1 cellular context compared by ENCODE assay signal in the genomic region with DNA sequence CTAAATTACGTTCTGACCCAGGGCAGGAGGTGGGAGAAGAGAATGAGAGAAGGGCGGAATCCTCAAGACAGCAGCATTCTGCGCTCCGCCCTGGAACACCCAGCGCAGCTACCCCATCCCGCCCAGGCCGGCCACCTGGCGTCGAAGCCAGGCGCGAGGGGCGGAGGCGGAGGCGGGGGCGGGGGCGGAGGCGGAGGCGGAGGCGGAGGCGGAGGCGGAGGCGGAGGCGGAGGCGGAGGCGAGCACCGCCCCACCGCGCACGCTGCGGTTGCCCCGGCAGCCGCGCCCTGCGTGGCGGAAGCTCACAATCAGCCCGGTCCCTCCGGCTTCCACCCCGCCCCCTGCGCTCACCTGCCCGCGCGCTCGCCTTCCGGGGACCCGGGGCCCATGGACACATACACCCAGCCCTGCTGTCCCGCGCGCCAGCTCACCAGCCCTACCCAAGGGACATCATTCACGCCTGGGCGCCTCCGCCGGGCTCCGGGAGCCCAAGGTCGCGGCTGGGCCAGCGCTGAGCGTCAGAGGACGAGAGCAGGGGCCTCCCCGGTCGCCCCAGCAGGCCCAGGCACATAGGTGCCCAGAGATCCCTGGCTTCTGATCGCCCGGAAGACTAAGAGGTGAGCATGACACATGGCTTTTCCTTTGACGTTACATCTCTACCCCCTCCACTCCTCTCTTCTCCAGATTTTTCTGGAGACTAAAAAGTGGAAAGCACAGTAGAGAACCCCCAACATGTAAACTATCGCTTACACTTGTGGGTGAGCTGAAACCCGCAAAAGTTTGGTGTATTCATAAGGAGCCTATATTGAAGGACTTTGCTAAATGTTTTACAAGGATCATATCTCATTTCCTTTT.
TF ChIP-seq lines count a peak whose summit lies in the region.

A gene (plus strand): TSS at position 271 of the 855 bp plus-strand sequence. CDS start 3,315 bp downstream, outside the sequence.

TF ChIP-seq in HepG2, 621 proteins besides CTCF, POLR2A, EP300 and RAD21 (continued from another document and continues in another):
- TF ChIP-seq ZNF724P (CRISPR knock-in tag; IDR thresholded peaks at IDR 0.05; ENCODE audit: borderline replicate concordance) (peak; percentile 92; the same call in 1 of the 2 replicates), JDP2 (CRISPR knock-in tag; IDR thresholded peaks at IDR 0.05; ENCODE audit: borderline replicate concordance) (peak; percentile 48; the same call in 1 of the 2 replicates), ZFP62 (CRISPR knock-in tag; IDR thresholded peaks at IDR 0.05) (no peak), HOXD1 (CRISPR knock-in tag; IDR thresholded peaks at IDR 0.05) (no peak; the same call in 1 of the 2 replicates), ISL2 (CRISPR knock-in tag; IDR thresholded peaks at IDR 0.05) (peak; percentile 78), PHF5A (CRISPR knock-in tag; IDR thresholded peaks at IDR 0.05; ENCODE audit: low read depth, unreplicated experiment) (peak; percentile 56), KDM1A (CRISPR knock-in tag; IDR thresholded peaks at IDR 0.05) (no peak), SALL1 (CRISPR knock-in tag; IDR thresholded peaks at IDR 0.05) (peak; percentile 96), IRF2 (CRISPR knock-in tag; IDR thresholded peaks at IDR 0.05) (peak; percentile 77), MZF1 (CRISPR knock-in tag; IDR thresholded peaks at IDR 0.05; ENCODE audit: borderline replicate concordance) (no peak), ZNF790 (CRISPR knock-in tag; IDR thresholded peaks at IDR 0.05; ENCODE audit: borderline replicate concordance) (no peak; the same call in 1 of the 2 replicates), PAX8 (CRISPR knock-in tag; IDR thresholded peaks at IDR 0.05; ENCODE audit: borderline replicate concordance) (peak; percentile 80; the same call in 1 of the 2 replicates), ZNF850 (CRISPR knock-in tag; conservative IDR thresholded peaks at IDR 0.05) (no peak), YEATS2 (CRISPR knock-in tag; IDR thresholded peaks at IDR 0.05; ENCODE audit: borderline replicate concordance) (peak; percentile 88), HES4 (CRISPR knock-in tag; IDR thresholded peaks at IDR 0.05; ENCODE audit: borderline replicate concordance) (peak; percentile 81; the same call in 1 of the 2 replicates), ZNF547 (CRISPR knock-in tag; IDR thresholded peaks at IDR 0.05) (peak; percentile 94), NFKB2 (CRISPR knock-in tag; IDR thresholded peaks at IDR 0.05; ENCODE audit: borderline replicate concordance) (peak; percentile 98), TCF7L2 (IDR thresholded peaks at IDR 0.05; ENCODE audit: low read depth, low read length) (no peak), HOXA7 (CRISPR knock-in tag; IDR thresholded peaks at IDR 0.05) (no peak), CREM (IDR thresholded peaks at IDR 0.05) (no peak), CREM (CRISPR knock-in tag; IDR thresholded peaks at IDR 0.05) (no peak), ZNF644 (CRISPR knock-in tag; IDR thresholded peaks at IDR 0.05; ENCODE audit: low read depth) (no peak; the same call in 1 of the 2 replicates), SOX13 (IDR thresholded peaks at IDR 0.05) (no peak), SOX13 (CRISPR knock-in tag; conservative IDR thresholded peaks at IDR 0.05 in 1 of 2, IDR thresholded peaks at IDR 0.05 in 1 of 2) (no peak), MBD4 (IDR thresholded peaks at IDR 0.05; ENCODE audit: borderline replicate concordance, low read length) (no peak), REXO4 (CRISPR knock-in tag; IDR thresholded peaks at IDR 0.05; ENCODE audit: borderline replicate concordance) (no peak; the same call in 1 of the 2 replicates), FOXO1 (CRISPR knock-in tag; IDR thresholded peaks at IDR 0.05) (peak; percentile 79), CC2D1A (CRISPR knock-in tag; IDR thresholded peaks at IDR 0.05) (no peak), STAG1 (CRISPR knock-in tag; IDR thresholded peaks at IDR 0.05) (no peak), ZNF136 (CRISPR knock-in tag; IDR thresholded peaks at IDR 0.05; ENCODE audit: low read depth) (no peak), ZNF816 (CRISPR knock-in tag; IDR thresholded peaks at IDR 0.05; ENCODE audit: borderline replicate concordance) (peak; percentile 91), ZNF30 (CRISPR knock-in tag; IDR thresholded peaks at IDR 0.05) (0 out of 2 replicates have a peak, but pooled peaks have one; percentile 83), ZNF20 (CRISPR knock-in tag; IDR thresholded peaks at IDR 0.05) (peak; percentile 55; the same call in 1 of the 2 replicates), ZNF207 (IDR thresholded peaks at IDR 0.05; ENCODE audit: borderline replicate concordance) (no peak), SIX1 (CRISPR knock-in tag; IDR thresholded peaks at IDR 0.05; ENCODE audit: borderline replicate concordance) (no peak), ZNF629 (CRISPR knock-in tag; conservative IDR thresholded peaks at IDR 0.05) (peak; percentile 20; the same call in 1 of the 2 replicates), GFI1 (CRISPR knock-in tag; IDR thresholded peaks at IDR 0.05; ENCODE audit: borderline replicate concordance) (no peak), ZNF234 (CRISPR knock-in tag; conservative IDR thresholded peaks at IDR 0.05) (0 out of 2 replicates have a peak, but pooled peaks have one; percentile 20), ZNF44 (CRISPR knock-in tag; IDR thresholded peaks at IDR 0.05) (no peak), ZNF282 (IDR thresholded peaks at IDR 0.05; ENCODE audit: partially characterized antibody) (no peak), ZNF460 (CRISPR knock-in tag; IDR thresholded peaks at IDR 0.05; ENCODE audit: borderline replicate concordance) (no peak), NFRKB (IDR thresholded peaks at IDR 0.05) (no peak), ZNF747 (CRISPR knock-in tag; IDR thresholded peaks at IDR 0.05; ENCODE audit: borderline replicate concordance) (no peak; the same call in 1 of the 2 replicates), ZNF101 (CRISPR knock-in tag; IDR thresholded peaks at IDR 0.05; ENCODE audit: borderline replicate concordance, low read depth) (no peak), ARNTL (CRISPR knock-in tag; IDR thresholded peaks at IDR 0.05) (no peak; the same call in 1 of the 2 replicates), ZSCAN31 (CRISPR knock-in tag; IDR thresholded peaks at IDR 0.05; ENCODE audit: low read depth) (peak; percentile 74; the same call in 1 of the 2 replicates), FOXA1 (IDR thresholded peaks at IDR 0.05) (no peak), FOXA1 (CRISPR knock-in tag; IDR thresholded peaks at IDR 0.05) (no peak), MATR3 (CRISPR knock-in tag; IDR thresholded peaks at IDR 0.05) (no peak)
- TF ChIP-seq, protein P1, sequence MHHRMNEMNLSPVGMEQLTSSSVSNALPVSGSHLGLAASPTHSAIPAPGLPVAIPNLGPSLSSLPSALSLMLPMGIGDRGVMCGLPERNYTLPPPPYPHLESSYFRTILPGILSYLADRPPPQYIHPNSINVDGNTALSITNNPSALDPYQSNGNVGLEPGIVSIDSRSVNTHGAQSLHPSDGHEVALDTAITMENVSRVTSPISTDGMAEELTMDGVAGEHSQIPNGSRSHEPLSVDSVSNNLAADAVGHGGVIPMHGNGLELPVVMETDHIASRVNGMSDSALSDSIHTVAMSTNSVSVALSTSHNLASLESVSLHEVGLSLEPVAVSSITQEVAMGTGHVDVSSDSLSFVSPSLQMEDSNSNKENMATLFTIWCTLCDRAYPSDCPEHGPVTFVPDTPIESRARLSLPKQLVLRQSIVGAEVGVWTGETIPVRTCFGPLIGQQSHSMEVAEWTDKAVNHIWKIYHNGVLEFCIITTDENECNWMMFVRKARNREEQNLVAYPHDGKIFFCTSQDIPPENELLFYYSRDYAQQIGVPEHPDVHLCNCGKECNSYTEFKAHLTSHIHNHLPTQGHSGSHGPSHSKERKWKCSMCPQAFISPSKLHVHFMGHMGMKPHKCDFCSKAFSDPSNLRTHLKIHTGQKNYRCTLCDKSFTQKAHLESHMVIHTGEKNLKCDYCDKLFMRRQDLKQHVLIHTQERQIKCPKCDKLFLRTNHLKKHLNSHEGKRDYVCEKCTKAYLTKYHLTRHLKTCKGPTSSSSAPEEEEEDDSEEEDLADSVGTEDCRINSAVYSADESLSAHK (CRISPR knock-in tag; IDR thresholded peaks at IDR 0.05; ENCODE audit: borderline replicate concordance) = 0 out of 2 replicates have a peak, but pooled peaks have one; percentile 36
- TF ChIP-seq, protein P2, sequence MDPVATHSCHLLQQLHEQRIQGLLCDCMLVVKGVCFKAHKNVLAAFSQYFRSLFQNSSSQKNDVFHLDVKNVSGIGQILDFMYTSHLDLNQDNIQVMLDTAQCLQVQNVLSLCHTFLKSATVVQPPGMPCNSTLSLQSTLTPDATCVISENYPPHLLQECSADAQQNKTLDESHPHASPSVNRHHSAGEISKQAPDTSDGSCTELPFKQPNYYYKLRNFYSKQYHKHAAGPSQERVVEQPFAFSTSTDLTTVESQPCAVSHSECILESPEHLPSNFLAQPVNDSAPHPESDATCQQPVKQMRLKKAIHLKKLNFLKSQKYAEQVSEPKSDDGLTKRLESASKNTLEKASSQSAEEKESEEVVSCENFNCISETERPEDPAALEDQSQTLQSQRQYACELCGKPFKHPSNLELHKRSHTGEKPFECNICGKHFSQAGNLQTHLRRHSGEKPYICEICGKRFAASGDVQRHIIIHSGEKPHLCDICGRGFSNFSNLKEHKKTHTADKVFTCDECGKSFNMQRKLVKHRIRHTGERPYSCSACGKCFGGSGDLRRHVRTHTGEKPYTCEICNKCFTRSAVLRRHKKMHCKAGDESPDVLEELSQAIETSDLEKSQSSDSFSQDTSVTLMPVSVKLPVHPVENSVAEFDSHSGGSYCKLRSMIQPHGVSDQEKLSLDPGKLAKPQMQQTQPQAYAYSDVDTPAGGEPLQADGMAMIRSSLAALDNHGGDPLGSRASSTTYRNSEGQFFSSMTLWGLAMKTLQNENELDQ (CRISPR knock-in tag; IDR thresholded peaks at IDR 0.05; ENCODE audit: borderline replicate concordance) = no peak
- TF ChIP-seq, protein P3, sequence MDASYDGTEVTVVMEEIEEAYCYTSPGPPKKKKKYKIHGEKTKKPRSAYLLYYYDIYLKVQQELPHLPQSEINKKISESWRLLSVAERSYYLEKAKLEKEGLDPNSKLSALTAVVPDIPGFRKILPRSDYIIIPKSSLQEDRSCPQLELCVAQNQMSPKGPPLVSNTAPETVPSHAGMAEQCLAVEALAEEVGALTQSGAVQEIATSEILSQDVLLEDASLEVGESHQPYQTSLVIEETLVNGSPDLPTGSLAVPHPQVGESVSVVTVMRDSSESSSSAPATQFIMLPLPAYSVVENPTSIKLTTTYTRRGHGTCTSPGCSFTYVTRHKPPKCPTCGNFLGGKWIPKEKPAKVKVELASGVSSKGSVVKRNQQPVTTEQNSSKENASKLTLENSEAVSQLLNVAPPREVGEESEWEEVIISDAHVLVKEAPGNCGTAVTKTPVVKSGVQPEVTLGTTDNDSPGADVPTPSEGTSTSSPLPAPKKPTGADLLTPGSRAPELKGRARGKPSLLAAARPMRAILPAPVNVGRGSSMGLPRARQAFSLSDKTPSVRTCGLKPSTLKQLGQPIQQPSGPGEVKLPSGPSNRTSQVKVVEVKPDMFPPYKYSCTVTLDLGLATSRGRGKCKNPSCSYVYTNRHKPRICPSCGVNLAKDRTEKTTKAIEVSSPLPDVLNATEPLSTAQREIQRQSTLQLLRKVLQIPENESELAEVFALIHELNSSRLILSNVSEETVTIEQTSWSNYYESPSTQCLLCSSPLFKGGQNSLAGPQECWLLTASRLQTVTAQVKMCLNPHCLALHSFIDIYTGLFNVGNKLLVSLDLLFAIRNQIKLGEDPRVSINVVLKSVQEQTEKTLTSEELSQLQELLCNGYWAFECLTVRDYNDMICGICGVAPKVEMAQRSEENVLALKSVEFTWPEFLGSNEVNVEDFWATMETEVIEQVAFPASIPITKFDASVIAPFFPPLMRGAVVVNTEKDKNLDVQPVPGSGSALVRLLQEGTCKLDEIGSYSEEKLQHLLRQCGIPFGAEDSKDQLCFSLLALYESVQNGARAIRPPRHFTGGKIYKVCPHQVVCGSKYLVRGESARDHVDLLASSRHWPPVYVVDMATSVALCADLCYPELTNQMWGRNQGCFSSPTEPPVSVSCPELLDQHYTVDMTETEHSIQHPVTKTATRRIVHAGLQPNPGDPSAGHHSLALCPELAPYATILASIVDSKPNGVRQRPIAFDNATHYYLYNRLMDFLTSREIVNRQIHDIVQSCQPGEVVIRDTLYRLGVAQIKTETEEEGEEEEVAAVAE (CRISPR knock-in tag; IDR thresholded peaks at IDR 0.05; ENCODE audit: borderline replicate concordance) = no peak
- TF ChIP-seq, protein P4, sequence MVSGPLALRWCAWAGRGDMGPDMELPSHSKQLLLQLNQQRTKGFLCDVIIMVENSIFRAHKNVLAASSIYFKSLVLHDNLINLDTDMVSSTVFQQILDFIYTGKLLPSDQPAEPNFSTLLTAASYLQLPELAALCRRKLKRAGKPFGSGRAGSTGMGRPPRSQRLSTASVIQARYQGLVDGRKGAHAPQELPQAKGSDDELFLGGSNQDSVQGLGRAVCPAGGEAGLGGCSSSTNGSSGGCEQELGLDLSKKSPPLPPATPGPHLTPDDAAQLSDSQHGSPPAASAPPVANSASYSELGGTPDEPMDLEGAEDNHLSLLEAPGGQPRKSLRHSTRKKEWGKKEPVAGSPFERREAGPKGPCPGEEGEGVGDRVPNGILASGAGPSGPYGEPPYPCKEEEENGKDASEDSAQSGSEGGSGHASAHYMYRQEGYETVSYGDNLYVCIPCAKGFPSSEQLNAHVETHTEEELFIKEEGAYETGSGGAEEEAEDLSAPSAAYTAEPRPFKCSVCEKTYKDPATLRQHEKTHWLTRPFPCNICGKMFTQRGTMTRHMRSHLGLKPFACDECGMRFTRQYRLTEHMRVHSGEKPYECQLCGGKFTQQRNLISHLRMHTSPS (CRISPR knock-in tag; IDR thresholded peaks at IDR 0.05; ENCODE audit: low read depth) = peak; percentile 74; the same call in 1 of the 2 replicates
- TF ChIP-seq, protein P5, sequence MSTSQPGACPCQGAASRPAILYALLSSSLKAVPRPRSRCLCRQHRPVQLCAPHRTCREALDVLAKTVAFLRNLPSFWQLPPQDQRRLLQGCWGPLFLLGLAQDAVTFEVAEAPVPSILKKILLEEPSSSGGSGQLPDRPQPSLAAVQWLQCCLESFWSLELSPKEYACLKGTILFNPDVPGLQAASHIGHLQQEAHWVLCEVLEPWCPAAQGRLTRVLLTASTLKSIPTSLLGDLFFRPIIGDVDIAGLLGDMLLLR (CRISPR knock-in tag; IDR thresholded peaks at IDR 0.05) = peak; percentile 93
- TF ChIP-seq, protein P6, sequence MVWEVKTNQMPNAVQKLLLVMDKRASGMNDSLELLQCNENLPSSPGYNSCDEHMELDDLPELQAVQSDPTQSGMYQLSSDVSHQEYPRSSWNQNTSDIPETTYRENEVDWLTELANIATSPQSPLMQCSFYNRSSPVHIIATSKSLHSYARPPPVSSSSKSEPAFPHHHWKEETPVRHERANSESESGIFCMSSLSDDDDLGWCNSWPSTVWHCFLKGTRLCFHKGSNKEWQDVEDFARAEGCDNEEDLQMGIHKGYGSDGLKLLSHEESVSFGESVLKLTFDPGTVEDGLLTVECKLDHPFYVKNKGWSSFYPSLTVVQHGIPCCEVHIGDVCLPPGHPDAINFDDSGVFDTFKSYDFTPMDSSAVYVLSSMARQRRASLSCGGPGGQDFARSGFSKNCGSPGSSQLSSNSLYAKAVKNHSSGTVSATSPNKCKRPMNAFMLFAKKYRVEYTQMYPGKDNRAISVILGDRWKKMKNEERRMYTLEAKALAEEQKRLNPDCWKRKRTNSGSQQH (CRISPR knock-in tag; IDR thresholded peaks at IDR 0.05; ENCODE audit: low read depth) = peak; percentile 65; the same call in 1 of the 2 replicates
- TF ChIP-seq, protein P7, sequence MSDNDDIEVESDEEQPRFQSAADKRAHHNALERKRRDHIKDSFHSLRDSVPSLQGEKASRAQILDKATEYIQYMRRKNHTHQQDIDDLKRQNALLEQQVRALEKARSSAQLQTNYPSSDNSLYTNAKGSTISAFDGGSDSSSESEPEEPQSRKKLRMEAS (IDR thresholded peaks at IDR 0.05) = peak; percentile 97
